ENCODE assay signal across 29 cellular contexts in the genomic region with DNA sequence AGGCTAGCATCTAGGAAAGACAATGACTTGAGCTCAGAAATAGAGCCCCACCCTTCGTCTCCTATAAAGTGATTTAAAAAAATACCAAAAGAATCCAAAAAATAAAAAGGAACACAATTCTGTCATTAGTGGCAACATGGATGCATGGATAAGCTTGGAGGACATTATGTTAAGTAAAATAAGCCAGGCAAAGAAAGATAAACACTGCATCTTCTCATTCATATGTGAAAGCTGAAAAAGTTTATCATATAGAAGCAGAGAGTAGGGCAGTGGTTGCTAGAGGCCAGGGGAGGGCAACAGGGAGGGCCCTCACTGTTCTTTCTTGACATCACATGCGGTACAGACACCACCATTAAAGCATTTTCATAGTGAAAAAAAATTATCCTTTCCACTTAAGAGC.
"Had no signal": no experiment of that assay in that cellular context is flagged by ENCODE, and none has a peak within 500 bp of the region (broad histone marks: within the 10 kb centered on the region; RNA-seq: fewer than 3 reads in every experiment).

No MANE protein-coding gene starts in this region.

- H3K27ac ChIP-seq: colonic mucosa, coronary artery, dorsolateral prefrontal cortex, epithelial cell of prostate, esophagus muscularis mucosa, esophagus squamous epithelium, foreskin keratinocyte, gastrocnemius medialis, gastroesophageal sphincter, heart left ventricle, heart right ventricle, hepatocyte had no signal

- H3K4me3 ChIP-seq: colonic mucosa, coronary artery, dorsolateral prefrontal cortex, esophagus muscularis mucosa, esophagus squamous epithelium, gastrocnemius medialis, gastroesophageal sphincter, heart left ventricle, heart right ventricle, hepatocyte had no signal

- H3K79me2 ChIP-seq: hepatocyte had no signal

- H3K4me1 ChIP-seq: colonic mucosa, esophagus muscularis mucosa, esophagus squamous epithelium, foreskin keratinocyte, gastrocnemius medialis, gastroesophageal sphincter, heart left ventricle, heart right ventricle had no signal

- FAIRE-seq: colon, endometrium, endothelial cell of umbilical vein, frontal cortex had no signal

- H3K27me3 ChIP-seq: colonic mucosa, esophagus muscularis mucosa, esophagus squamous epithelium, foreskin keratinocyte, gastroesophageal sphincter, heart left ventricle, hepatocyte had no signal

- H3K9me3 ChIP-seq: colonic mucosa, esophagus muscularis mucosa, esophagus squamous epithelium, gastrocnemius medialis, gastroesophageal sphincter had no signal

- H2AFZ ChIP-seq: hepatocyte had no signal

- DNase-seq: colonic mucosa; cortex of kidney; dermis blood vessel endothelial cell; dorsolateral prefrontal cortex; effector CD4-positive, alpha-beta T cell; effector CD8-positive, alpha-beta T cell; effector memory CD4-positive, alpha-beta T cell; effector memory CD8-positive, alpha-beta T cell; endodermal cell; erythroblast; esophagus squamous epithelium; foreskin fibroblast; foreskin keratinocyte; foreskin melanocyte; gastrocnemius medialis; glutamatergic neuron; head of caudate nucleus; heart left ventricle; heart right ventricle had no signal

- ATAC-seq: effector memory CD8-positive, alpha-beta T cell; esophagus mucosa; foreskin keratinocyte; gastrocnemius medialis; gastroesophageal sphincter; heart left ventricle; heart right ventricle had no signal

- H3K36me3 ChIP-seq: colonic mucosa, esophagus muscularis mucosa, esophagus squamous epithelium, gastrocnemius medialis, gastroesophageal sphincter, heart left ventricle, heart right ventricle had no signal

- H3K4me2 ChIP-seq: hepatocyte had no signal
